ENCODE assay signal across 1 cellular context in genomic region chr11:112965601-112966125, GRCh38.
TF ChIP-seq lines count a peak whose summit lies in the region.

No MANE protein-coding gene starts in this region.

TF ChIP-seq in SK-N-SH treated with all-trans-retinoic acid at 6 μM for 48 hours, 23 proteins besides CTCF, POLR2A, EP300 and RAD21 (continued from another document):
- TF ChIP-seq PATZ1 (CRISPR knock-in tag; IDR thresholded peaks at IDR 0.05; ENCODE audit: borderline replicate concordance) (no peak), ZC3H10 (CRISPR knock-in tag; IDR thresholded peaks at IDR 0.05) (no peak)
TF ChIP-seq in SK-N-SH treated with all-trans-retinoic acid at 6 μM for 48 hours: peak in this region for 0.
